Comparison of ENCODE assay signal across 8 cellular contexts in the genomic region with DNA sequence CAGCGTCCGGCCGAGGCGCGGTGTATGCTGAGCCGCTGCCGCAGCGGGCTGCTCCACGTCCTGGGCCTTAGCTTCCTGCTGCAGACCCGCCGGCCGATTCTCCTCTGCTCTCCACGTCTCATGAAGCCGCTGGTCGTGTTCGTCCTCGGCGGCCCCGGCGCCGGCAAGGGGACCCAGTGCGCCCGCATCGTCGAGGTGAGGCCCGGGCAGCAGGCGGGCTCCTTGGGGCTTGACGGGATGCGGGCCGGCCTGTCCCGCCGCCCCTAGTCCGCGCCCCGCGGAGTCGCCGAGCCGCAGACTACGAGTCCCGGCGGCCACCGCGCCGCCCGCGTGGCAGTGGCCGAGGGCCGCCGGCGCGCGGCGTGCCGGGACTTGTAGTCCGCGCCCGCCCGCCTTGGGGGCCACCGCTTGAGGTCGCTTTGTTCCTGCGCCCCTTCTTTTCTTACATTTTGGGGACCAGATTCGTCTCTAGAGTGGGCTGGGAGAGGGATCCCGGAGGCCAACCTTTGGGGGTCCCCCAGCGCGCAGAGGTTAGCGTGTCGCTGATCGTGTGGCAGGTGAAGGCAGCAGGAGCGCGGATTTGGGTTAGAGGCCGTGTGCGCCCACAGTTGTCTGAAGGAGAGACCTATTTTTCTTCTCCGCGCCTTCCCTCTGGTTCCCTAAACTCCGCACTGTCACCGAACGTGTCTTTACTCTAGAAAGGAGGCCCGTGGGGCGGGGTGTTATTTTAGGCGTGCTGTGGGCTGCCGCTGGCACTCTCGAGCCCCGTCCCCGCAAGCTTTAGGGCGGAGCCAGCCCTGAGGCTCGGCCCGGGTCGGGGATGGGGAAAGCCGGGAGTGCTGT. TPM values are rescaled to one million over a fixed set of nuclear protein-coding genes. Genes with fewer than 3 reads are reported as not detected.
DNase-seq lines count a peak whose midpoint lies in the region; ATAC-seq and TF ChIP-seq lines count a peak whose summit lies in the region.

No MANE protein-coding gene starts in this region.

- no peaks in the 10 kb centered on the region for H3K9me3 ChIP-seq in muscle layer of colon (ENCODE audit: low read length)

- no peaks in the 10 kb centered on the region for H3K27me3 ChIP-seq in muscle layer of colon (ENCODE audit: control insufficient read depth in 1 of 2, insufficient read depth in 2 of 2, low read length in 2 of 2)

- in situ Hi-C loops in Caki2 (cut with HindIII; ENCODE audit: low pct_unique_long_range_greater_than_20kb, low sequenced_read_pairs): no loop called here

- H3K27ac ChIP-seq in muscle layer of colon (ENCODE audit: low read depth, low read length): peak overlapping the region; percentile 69

- DNase-seq in Caki2 (ENCODE audit: low read depth) (peak; percentile 83), NOMO-1 treated with dmso at 0.1 percent for 144 hours (lab: John Stamatoyannopoulos, UW; ENCODE audit: unreplicated experiment) (peak; percentile 76), activated T-cell treated with anti-CD3 and anti-CD28 coated beads for 24 hours (ENCODE audit: low read depth) (peak; percentile 60), erythroblast (lab: John Stamatoyannopoulos, UW) (peak; percentile 88 to 92)
- DNase-seq in stimulated activated CD8-positive, alpha-beta memory T cell treated with anti-CD3 and anti-CD28 coated beads, Interleukin-7, amount 100 ng/mL, for 24 hours (ENCODE audit: low read depth): peak; percentile 44

- peak overlapping the region; percentile 67 to 95 for H3K4me3 ChIP-seq in muscle layer of colon (ENCODE audit: low read depth in 1 of 2, low read length in 2 of 2)

- H3K9ac ChIP-seq in muscle layer of colon (ENCODE audit: low read length): peak overlapping the region; percentile 80

- peak; percentile 51 for TF ChIP-seq POLR2A in erythroblast (IDR thresholded peaks at IDR 0.05; ENCODE audit: low read length)

- peaks cover 18% of the 10 kb centered on the region for H3K4me1 ChIP-seq in muscle layer of colon (ENCODE audit: insufficient read depth, low read length)

- ATAC-seq in GM19452 (IDR thresholded peaks at IDR 0.05; ENCODE audit: unreplicated experiment) (peak; percentile 87), HG03571 (IDR thresholded peaks at IDR 0.05; ENCODE audit: unreplicated experiment) (peak; percentile 86)

- H3K36me3 ChIP-seq in muscle layer of colon (ENCODE audit: insufficient read depth, low read length): no peaks in the 10 kb centered on the region

RNA-seq across cellular contexts. Expression of a gene that starts 0.6 kb away (rescaled TPM):
- 96.6 and 107 TPM in 2 replicates for total RNA-seq in Caki2 (2014; rRNA removed; shearing (Covaris generic); ENCODE audit: low replicate concordance)

RNA-seq across cellular contexts. Expression of a gene that starts 20.2 kb away (rescaled TPM):
- 16.6 and 40.5 TPM in 2 replicates for total RNA-seq in Caki2 (2014; rRNA removed; shearing (Covaris generic); ENCODE audit: low replicate concordance)

Comparison
In these comparisons a context has a peak if more than half of its experiments do, and no peak if none do; other contexts are left out.
1. Peak in every context shown above with its lines: DNase-seq, ATAC-seq, H3K4me3 ChIP-seq and H3K27ac ChIP-seq.